In the genomic region with DNA sequence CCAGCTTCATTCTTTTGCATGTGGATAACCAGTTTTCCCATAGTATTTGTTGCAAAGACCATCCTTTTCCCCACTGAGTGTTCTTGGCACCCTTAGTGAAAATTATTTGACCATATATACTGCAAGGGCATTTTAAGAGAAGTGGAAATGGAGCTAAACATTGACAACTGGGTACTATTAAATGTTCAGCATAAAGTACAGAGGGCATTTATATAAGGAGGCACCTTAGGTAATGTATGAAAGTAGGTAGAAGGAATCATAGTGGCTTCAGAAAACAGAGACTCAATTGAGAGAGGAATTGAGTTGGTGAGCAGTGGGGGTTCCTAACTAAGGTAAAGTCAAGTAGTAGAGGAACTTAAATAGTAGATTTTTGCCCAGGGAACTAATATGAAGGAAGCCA, we compare ENCODE assay signal across 4 cellular contexts. TPM values are rescaled to one million over a fixed set of nuclear protein-coding genes. Genes with fewer than 3 reads are reported as not detected.
"Had no signal": no experiment of that assay in that cellular context is flagged by ENCODE, and none has a peak within 500 bp of the region (broad histone marks: within the 10 kb centered on the region; RNA-seq: fewer than 3 reads in every experiment).

No MANE protein-coding gene starts in this region.

- DNase-seq: GDM1, GF-D8 had no signal

- ATAC-seq: GM12878 had no signal

- H3K4me3 ChIP-seq: GM12878 had no signal

RNA-seq across cellular contexts. Expression of a gene that starts 34.5 kb away (rescaled TPM):
- total RNA-seq: G401 had no signal
